12 cellular contexts compared by ENCODE assay signal in genomic region chr6:106745824-106746610, GRCh38.
DNase-seq lines count a peak whose midpoint lies in the region; ATAC-seq and TF ChIP-seq lines count a peak whose summit lies in the region.
"Had no signal": no experiment of that assay in that cellular context is flagged by ENCODE, and none has a peak within 500 bp of the region (broad histone marks: within the 10 kb centered on the region; RNA-seq: fewer than 3 reads in every experiment).

No MANE protein-coding gene starts in this region.

- H3K4me3 ChIP-seq in BLaER1 treated with 17β-estradiol and CSF1 and Interleukin-3, amounts not matched to agents 10 nM and 100 nM, result no peak overlapping the region
- H3K4me3 ChIP-seq in Karpas-422 (ENCODE audit: low read length) (peak overlapping the region; percentile 38; the same call in 1 of the 2 replicates), PC-3 (ENCODE audit: low read length) (peak overlapping the region; percentile 44; the same call in 1 of the 2 replicates), hepatocyte (no peak overlapping the region)
- H3K4me3 ChIP-seq: K562, neural progenitor cell, spleen had no signal

- H3K27me3 ChIP-seq in BLaER1 treated with 17β-estradiol and CSF1 and Interleukin-3, amounts not matched to agents 10 nM and 100 nM, result no peaks in the 10 kb centered on the region
- H3K27me3 ChIP-seq in Karpas-422 (ENCODE audit: low read length), result no peaks in the 10 kb centered on the region
- no peaks in the 10 kb centered on the region for H3K27me3 ChIP-seq in PC-3 (ENCODE audit: low read length)
- H3K27me3 ChIP-seq in hepatocyte, result no peaks in the 10 kb centered on the region
- H3K27me3 ChIP-seq: neural progenitor cell, spleen had no signal

- POLR2A ChIA-PET in PC-3 (lab: Charles Lee; ENCODE audit: unreplicated experiment), result interaction anchor here (0.6 kb wide), 3 partner anchors 18 to 162 kb away, joined by 3 to 5 read pairs (median 3); no protein-coding TSS in a partner anchor

- ATAC-seq in PC-3 (peak; percentile 78), HG03139 (IDR thresholded peaks at IDR 0.05; ENCODE audit: unreplicated experiment) (no peak), GM18858 (IDR thresholded peaks at IDR 0.05; ENCODE audit: unreplicated experiment) (no peak)
- ATAC-seq: K562 had no signal

- intact Hi-C loops in PC-3 (cut with micrococcal nuclease), result loop anchor here (2.0 kb wide), 2 partner anchors 53 to 229 kb away; partner anchors contain the start of gene CD24

- peaks cover 0 to 47% (median 20%) of the 10 kb centered on the region in 10 experiments; a peak in 12 of 20 replicates for H3K4me1 ChIP-seq in BLaER1 treated with 17β-estradiol and CSF1 and Interleukin-3, amounts not matched to agents 10 nM and 100 nM
- H3K4me1 ChIP-seq in Karpas-422 (ENCODE audit: low read length) (peaks cover 89% of the 10 kb centered on the region), PC-3 (ENCODE audit: insufficient read depth, low read length) (peaks cover 55% of the 10 kb centered on the region), hepatocyte (ENCODE audit: insufficient read depth) (peaks cover 25% of the 10 kb centered on the region)
- H3K4me1 ChIP-seq: spleen had no signal

- H3K79me2 ChIP-seq in Karpas-422 (ENCODE audit: low read length) (no peaks in the 10 kb centered on the region), PC-3 (ENCODE audit: low read length) (no peaks in the 10 kb centered on the region), hepatocyte (no peaks in the 10 kb centered on the region)

- H3K9me2 ChIP-seq in Karpas-422 (replicated peaks; ENCODE audit: insufficient read depth, low read length) (no peaks in the 10 kb centered on the region), PC-3 (replicated peaks; ENCODE audit: low read length) (no peaks in the 10 kb centered on the region), hepatocyte (replicated peaks; ENCODE audit: insufficient read depth) (no peaks in the 10 kb centered on the region)

- TF ChIP-seq CTCF in PC-3 (conservative IDR thresholded peaks at IDR 0.05; ENCODE audit: low read depth, low read length) (no peak), hepatocyte (IDR thresholded peaks at IDR 0.05; ENCODE audit: poor library complexity) (no peak)

- H3K36me3 ChIP-seq in BLaER1 treated with 17β-estradiol and CSF1 and Interleukin-3, amounts not matched to agents 10 nM and 100 nM, result no peaks in the 10 kb centered on the region
- H3K36me3 ChIP-seq in Karpas-422 (ENCODE audit: insufficient read depth, low read length) (no peaks in the 10 kb centered on the region), PC-3 (ENCODE audit: low read depth, low read length) (no peaks in the 10 kb centered on the region), hepatocyte (replicated peaks; ENCODE audit: insufficient read depth, low read depth) (no peaks in the 10 kb centered on the region)
- H3K36me3 ChIP-seq: neural progenitor cell, spleen had no signal

- no peak overlapping the region for H3K27ac ChIP-seq in BLaER1 treated with 17β-estradiol and CSF1 and Interleukin-3, amounts not matched to agents 10 nM and 100 nM
- peak overlapping the region; percentile 99 for H3K27ac ChIP-seq in Karpas-422 (ENCODE audit: low read length)
- H3K27ac ChIP-seq in PC-3 (ENCODE audit: low read length), result peak overlapping the region; percentile 99
- H3K27ac ChIP-seq in hepatocyte, result peak overlapping the region; percentile 67
- H3K27ac ChIP-seq: neural progenitor cell, spleen had no signal

- peaks cover 25 to 47% (median 37%) of the 10 kb centered on the region in 11 experiments for H3K9me3 ChIP-seq in BLaER1 treated with 17β-estradiol and CSF1 and Interleukin-3, amounts not matched to agents 10 nM and 100 nM (replicated peaks in 1 of 11)
- no peaks in the 10 kb centered on the region for H3K9me3 ChIP-seq in Karpas-422 (ENCODE audit: low read length)
- H3K9me3 ChIP-seq in PC-3 (ENCODE audit: low read length), result no peaks in the 10 kb centered on the region
- no peaks in the 10 kb centered on the region for H3K9me3 ChIP-seq in hepatocyte (ENCODE audit: low read depth)

- H3K9ac ChIP-seq in BLaER1 treated with 17β-estradiol and CSF1 and Interleukin-3, amounts not matched to agents 10 nM and 100 nM, result no peak overlapping the region
- H3K9ac ChIP-seq in Karpas-422 (ENCODE audit: low read length) (peak overlapping the region; percentile 81), PC-3 (ENCODE audit: low read length) (peak overlapping the region; percentile 78)
- H3K9ac ChIP-seq: neural progenitor cell had no signal

- BruUV-seq in PC-3 (replicated peaks; lab: Mats Ljungman, UMichigan), result TSS peak; percentile 53

- DNase-seq in Karpas-422 (peak; percentile 94), PC-3 (peak; percentile 86), hepatocyte (ENCODE audit: low spot score) (no peak), AG08395 (ENCODE audit: low spot score) (no peak), GDM1 (lab: John Stamatoyannopoulos, UW) (no peak)
- DNase-seq: activated naive CD8-positive, alpha-beta T cell treated with anti-CD3 and anti-CD28 coated beads, Interleukin-2, amount 10 ng/mL, durations not matched to agents 7 days and 5 days; spleen had no signal

- H4K20me1 ChIP-seq in BLaER1 treated with 17β-estradiol and CSF1 and Interleukin-3, amounts not matched to agents 10 nM and 100 nM, result no peaks in the 10 kb centered on the region
- H4K20me1 ChIP-seq in Karpas-422 (ENCODE audit: insufficient read depth, low read depth, low read length), result no peaks in the 10 kb centered on the region
- H4K20me1 ChIP-seq in PC-3 (ENCODE audit: low read length), result no peaks in the 10 kb centered on the region
- H4K20me1 ChIP-seq in hepatocyte (ENCODE audit: insufficient read depth, poor library complexity, severe bottlenecking), result no peaks in the 10 kb centered on the region

- no peak overlapping the region for H2AFZ ChIP-seq in Karpas-422 (ENCODE audit: low read length)
- 0 out of 2 replicates have a peak overlapping the region, but pooled peaks have one; percentile 29 for H2AFZ ChIP-seq in PC-3 (ENCODE audit: low read length)
- H2AFZ ChIP-seq in hepatocyte, result no peak overlapping the region
- H2AFZ ChIP-seq: neural progenitor cell had no signal

- 66% methylated on average over 5 of the region's 5 CpGs for WGBS in hepatocyte (ENCODE audit: low lambda C conversion rate, missing lambda C conversion rate)

- H3F3A ChIP-seq in PC-3 (ENCODE audit: low read length, unreplicated experiment), result peaks cover 9% of the 10 kb centered on the region

- CTCF ChIA-PET in PC-3 (lab: Charles Lee), result no interaction called here

- H3K4me2 ChIP-seq in BLaER1 treated with 17β-estradiol and CSF1 and Interleukin-3, amounts not matched to agents 10 nM and 100 nM, result peak overlapping the region in 6 of 11 experiments; percentile 13 to 45 (median 42); a peak in 9 of 22 replicates
- H3K4me2 ChIP-seq in Karpas-422 (ENCODE audit: low read depth, low read length, poor library complexity, severe bottlenecking), result peak overlapping the region; percentile 78
- H3K4me2 ChIP-seq in PC-3 (ENCODE audit: low read length), result peak overlapping the region; percentile 79
- H3K4me2 ChIP-seq in hepatocyte, result no peak overlapping the region
- H3K4me2 ChIP-seq: neural progenitor cell had no signal

Comparison
In these comparisons a context has a peak if more than half of its experiments do, and no peak if none do; other contexts are left out.
1. H3K27ac ChIP-seq: peak in Karpas-422 (single experiment), PC-3 (single experiment) and hepatocyte (single experiment); none in BLaER1 treated with 17β-estradiol and CSF1 and Interleukin-3, amounts not matched to agents 10 nM and 100 nM (0 of 11).
2. H3K4me3 ChIP-seq: peak in Karpas-422 (single experiment) and PC-3 (single experiment); none in BLaER1 treated with 17β-estradiol and CSF1 and Interleukin-3, amounts not matched to agents 10 nM and 100 nM (0 of 10) and hepatocyte (single experiment).
3. H3K9ac ChIP-seq: peak in Karpas-422 (single experiment) and PC-3 (single experiment); none in BLaER1 treated with 17β-estradiol and CSF1 and Interleukin-3, amounts not matched to agents 10 nM and 100 nM (0 of 11).
4. DNase-seq: peak in Karpas-422 (single experiment) and PC-3 (single experiment); none in hepatocyte (single experiment), AG08395 (single experiment) and GDM1 (single experiment).